In the genomic region with DNA sequence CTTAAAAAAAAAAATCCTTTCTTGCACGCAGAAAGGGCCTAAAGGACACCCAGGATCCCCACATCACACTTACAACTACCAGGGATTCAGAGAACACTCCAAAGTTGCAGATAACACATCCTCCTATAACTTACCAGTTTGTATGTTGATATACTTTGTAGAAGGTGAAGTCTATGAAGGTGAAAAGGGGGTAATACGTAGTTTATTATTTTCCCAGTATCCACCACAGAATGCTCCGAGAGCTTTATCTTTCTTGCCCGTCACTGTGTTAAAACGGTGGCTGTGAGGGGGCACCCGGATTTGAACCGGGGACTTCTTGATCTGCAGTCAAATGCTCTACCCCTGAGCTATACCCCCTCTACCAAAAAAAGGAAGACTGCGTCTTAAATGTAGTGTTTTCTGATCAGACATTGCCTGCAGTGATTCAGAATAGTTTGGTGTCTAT, we compare ENCODE assay signal across 10 cellular contexts. TPM values are rescaled to one million over a fixed set of nuclear protein-coding genes. Genes with fewer than 3 reads are reported as not detected.
DNase-seq lines count a peak whose midpoint lies in the region; ATAC-seq and TF ChIP-seq lines count a peak whose summit lies in the region.
"Had no signal": no experiment of that assay in that cellular context is flagged by ENCODE, and none has a peak within 500 bp of the region (broad histone marks: within the 10 kb centered on the region; RNA-seq: fewer than 3 reads in every experiment).

No MANE protein-coding gene starts in this region.

- no peaks in the 10 kb centered on the region for H3K36me3 Mint-ChIP-seq in activated T-cell treated with anti-CD3 and anti-CD28 coated beads, Interleukin-2, amount 50 U/mL, for 4 hours (ENCODE audit: insufficient read depth)
- H3K36me3 Mint-ChIP-seq in activated CD8-positive, alpha-beta T cell treated with anti-CD3 and anti-CD28 coated beads for 36 hours (ENCODE audit: low read depth): no peaks in the 10 kb centered on the region

- POLR2A ChIA-PET in activated CD8-positive, alpha-beta T cell treated with anti-CD3 and anti-CD28 coated beads for 36 hours (lab: Charles Lee): no interaction called here

- no peak for DNase-seq in activated T-cell treated with anti-CD3 and anti-CD28 coated beads, Interleukin-2, amount 50 U/mL, for 4 hours
- no peak for DNase-seq in activated T-cell treated with anti-CD3 and anti-CD28 coated beads, Interleukin-2, amount 50 U/mL, for 1 hour
- DNase-seq in NAMALWA (ENCODE audit: low spot score): peak; percentile 58
- peak; percentile 64 for DNase-seq in activated CD8-positive, alpha-beta T cell treated with anti-CD3 and anti-CD28 coated beads for 36 hours
- peak; percentile 51 for DNase-seq in stimulated activated CD8-positive, alpha-beta memory T cell treated with anti-CD3 and anti-CD28 coated beads, Interleukin-4, amount 100 ng/mL, for 48 hours
- no peak for DNase-seq in mesenteric fat pad (ENCODE audit: low spot score)
- DNase-seq in upper lobe of right lung: no peak
- DNase-seq: PC-3 had no signal

- ATAC-seq in activated T-cell treated with anti-CD3 and anti-CD28 coated beads, Interleukin-2, amount 50 U/mL, for 4 hours: peak; percentile 69 to 77
- ATAC-seq in activated CD8-positive, alpha-beta T cell treated with anti-CD3 and anti-CD28 coated beads for 36 hours: peak; percentile 81
- ATAC-seq in HG03378 (IDR thresholded peaks at IDR 0.05; ENCODE audit: unreplicated experiment) (no peak), upper lobe of right lung (no peak)
- ATAC-seq: PC-3 had no signal

- no peaks in the 10 kb centered on the region for H3K27me3 ChIP-seq in upper lobe of right lung

- no peaks in the 10 kb centered on the region for H3K9me3 Mint-ChIP-seq in activated T-cell treated with anti-CD3 and anti-CD28 coated beads, Interleukin-2, amount 50 U/mL, for 4 hours
- H3K9me3 Mint-ChIP-seq in activated CD8-positive, alpha-beta T cell treated with anti-CD3 and anti-CD28 coated beads for 36 hours: no peaks in the 10 kb centered on the region

- H3K4me3 ChIP-seq in upper lobe of right lung: no peak overlapping the region

- no peak overlapping the region for H3K27ac Mint-ChIP-seq in activated CD8-positive, alpha-beta T cell treated with anti-CD3 and anti-CD28 coated beads for 36 hours

- TF ChIP-seq CTCF in activated CD8-positive, alpha-beta T cell treated with anti-CD3 and anti-CD28 coated beads for 36 hours (IDR thresholded peaks at IDR 0.05): no peak
- no peak for TF ChIP-seq CTCF in upper lobe of right lung (IDR thresholded peaks at IDR 0.05)

- no peaks in the 10 kb centered on the region for H3K9me3 ChIP-seq in upper lobe of right lung

- no peak overlapping the region for H3K4me3 Mint-ChIP-seq in activated T-cell treated with anti-CD3 and anti-CD28 coated beads, Interleukin-2, amount 50 U/mL, for 4 hours
- peak overlapping the region; percentile 31 for H3K4me3 Mint-ChIP-seq in activated CD8-positive, alpha-beta T cell treated with anti-CD3 and anti-CD28 coated beads for 36 hours

- no peak overlapping the region for H3K27ac ChIP-seq in upper lobe of right lung
- H3K27ac ChIP-seq: KMS-11 had no signal

- peaks cover 1% of the 10 kb centered on the region for H3K4me1 Mint-ChIP-seq in activated T-cell treated with anti-CD3 and anti-CD28 coated beads, Interleukin-2, amount 50 U/mL, for 4 hours (ENCODE audit: low read depth)
- H3K4me1 Mint-ChIP-seq in activated CD8-positive, alpha-beta T cell treated with anti-CD3 and anti-CD28 coated beads for 36 hours (ENCODE audit: low read depth): peaks cover 3% of the 10 kb centered on the region

- H3K27me3 Mint-ChIP-seq in activated T-cell treated with anti-CD3 and anti-CD28 coated beads, Interleukin-2, amount 50 U/mL, for 4 hours (ENCODE audit: low read depth): no peaks in the 10 kb centered on the region
- no peaks in the 10 kb centered on the region for H3K27me3 Mint-ChIP-seq in activated CD8-positive, alpha-beta T cell treated with anti-CD3 and anti-CD28 coated beads for 36 hours

- intact Hi-C loops in activated CD8-positive, alpha-beta T cell treated with anti-CD3 and anti-CD28 coated beads for 36 hours (cut with micrococcal nuclease): no loop called here
- intact Hi-C loops in upper lobe of right lung (cut with DNase I): no loop called here

- H3K36me3 ChIP-seq in upper lobe of right lung: no peaks in the 10 kb centered on the region

- no peaks in the 10 kb centered on the region for H3K4me1 ChIP-seq in upper lobe of right lung

- CTCF ChIA-PET in activated CD8-positive, alpha-beta T cell treated with anti-CD3 and anti-CD28 coated beads for 36 hours (lab: Charles Lee): interaction anchor here (1.3 kb wide), 1 partner anchor 122 kb away, joined by 4 read pairs; no protein-coding TSS in a partner anchor

RNA-seq across cellular contexts. Expression of a gene that starts 7.9 kb away (rescaled TPM):
- total RNA-seq in activated T-cell treated with anti-CD3 and anti-CD28 coated beads, Interleukin-2, amount 50 U/mL, for 4 hours: 1,000 to 10,000 TPM; 2,350 to 2,556 (median 2,362) TPM
- 1,000 to 10,000 TPM; 1,908 to 1,957 TPM for total RNA-seq in activated CD8-positive, alpha-beta T cell treated with anti-CD3 and anti-CD28 coated beads for 36 hours
- total RNA-seq in mesenteric fat pad: 1,395 TPM
- total RNA-seq in upper lobe of right lung: 1,142 TPM

RNA-seq across cellular contexts. Expression of a gene that starts 8.4 kb away (rescaled TPM):
- 100 to 1,000 TPM in 1 of 3 donors, 10 to 100 TPM in 2; 74.7 to 109 (median 88.2) TPM for total RNA-seq in activated T-cell treated with anti-CD3 and anti-CD28 coated beads, Interleukin-2, amount 50 U/mL, for 4 hours
- total RNA-seq in activated CD8-positive, alpha-beta T cell treated with anti-CD3 and anti-CD28 coated beads for 36 hours: 100 to 1,000 TPM; 135 to 139 TPM
- 172 TPM for total RNA-seq in mesenteric fat pad
- total RNA-seq in upper lobe of right lung: 158 TPM

RNA-seq across cellular contexts. Expression of a gene that starts 36.3 kb away (rescaled TPM):
- 10 to 100 TPM; 32.7 to 36.5 (median 32.9) TPM for total RNA-seq in activated T-cell treated with anti-CD3 and anti-CD28 coated beads, Interleukin-2, amount 50 U/mL, for 4 hours
- 10 to 100 TPM; 19.7 to 20.1 TPM for total RNA-seq in activated CD8-positive, alpha-beta T cell treated with anti-CD3 and anti-CD28 coated beads for 36 hours
- 22.4 TPM for total RNA-seq in mesenteric fat pad
- total RNA-seq in upper lobe of right lung: 22.2 TPM

Comparison
In these comparisons a context has a peak if more than half of its experiments do, and no peak if none do; other contexts are left out.
1. ATAC-seq: peak in activated T-cell treated with anti-CD3 and anti-CD28 coated beads, Interleukin-2, amount 50 U/mL, for 4 hours (2 of 2) and activated CD8-positive, alpha-beta T cell treated with anti-CD3 and anti-CD28 coated beads for 36 hours (single experiment); none in HG03378 (single experiment) and upper lobe of right lung (single experiment).
2. DNase-seq: peak in NAMALWA (single experiment), activated CD8-positive, alpha-beta T cell treated with anti-CD3 and anti-CD28 coated beads for 36 hours (single experiment) and stimulated activated CD8-positive, alpha-beta memory T cell treated with anti-CD3 and anti-CD28 coated beads, Interleukin-4, amount 100 ng/mL, for 48 hours (single experiment); none in activated T-cell treated with anti-CD3 and anti-CD28 coated beads, Interleukin-2, amount 50 U/mL, for 4 hours (single experiment), activated T-cell treated with anti-CD3 and anti-CD28 coated beads, Interleukin-2, amount 50 U/mL, for 1 hour (single experiment), mesenteric fat pad (single experiment) and upper lobe of right lung (single experiment).